In the genomic region with DNA sequence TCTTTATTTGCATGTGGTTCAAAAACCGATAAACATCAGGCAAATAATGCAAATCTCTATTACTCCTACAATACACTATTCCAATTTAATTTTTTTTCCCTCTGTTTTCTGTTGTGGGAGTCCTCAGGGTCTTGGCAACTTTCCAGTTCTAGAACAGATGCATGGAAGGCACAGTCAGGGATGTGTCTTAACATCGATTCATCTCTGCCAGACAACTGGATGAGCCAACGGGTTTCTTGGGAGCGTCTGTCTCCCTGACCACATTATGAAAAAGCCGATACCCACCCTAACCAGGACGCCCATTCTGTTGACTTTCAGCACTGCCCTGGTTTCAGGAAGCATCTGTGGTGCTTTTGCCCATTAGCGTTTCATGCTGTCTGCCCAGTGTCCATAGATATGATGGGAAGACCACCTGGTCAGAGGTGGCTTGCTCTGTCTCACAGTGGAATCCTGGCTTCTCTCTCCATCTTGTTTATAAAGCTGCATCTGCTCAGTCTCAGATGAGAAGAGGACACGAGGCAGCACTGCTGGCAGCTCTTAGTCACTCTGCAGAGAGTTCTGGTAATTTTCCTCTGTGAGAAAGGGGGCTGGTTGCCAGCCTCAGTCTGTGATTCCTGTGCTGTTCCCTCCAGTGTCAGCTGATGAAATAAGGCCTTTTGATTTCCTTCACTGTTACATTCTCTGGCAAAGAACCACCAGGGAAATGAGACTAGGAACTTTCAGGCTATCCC, we compare ENCODE assay signal across 10 cellular contexts. TPM values are rescaled to one million over a fixed set of nuclear protein-coding genes. Genes with fewer than 3 reads are reported as not detected.
DNase-seq lines count a peak whose midpoint lies in the region; ATAC-seq and TF ChIP-seq lines count a peak whose summit lies in the region.
"Had no signal": no experiment of that assay in that cellular context is flagged by ENCODE, and none has a peak within 500 bp of the region (broad histone marks: within the 10 kb centered on the region; RNA-seq: fewer than 3 reads in every experiment).

No MANE protein-coding gene starts in this region.

- DNase-seq in LHCN-M2 (ENCODE audit: low read depth) (peak; percentile 92), cardiac fibroblast (ENCODE audit: low read depth in 2 of 2) (peak; percentile 94 to 97), stromal cell of bone marrow (ENCODE audit: low read depth) (peak; percentile 96), NCI-H146 treated with DMSO at 0.1 percent for 48 hours (lab: John Stamatoyannopoulos, UW; ENCODE audit: unreplicated experiment) (no peak), T-helper 9 cell (no peak), NCI-H187 treated with DMSO at 0.1 percent for 48 hours (lab: John Stamatoyannopoulos, UW) (no peak)
- DNase-seq: effector CD8-positive, alpha-beta T cell had no signal

- no peak for ATAC-seq in HG02763 (IDR thresholded peaks at IDR 0.05; ENCODE audit: unreplicated experiment)

- H3K27me3 ChIP-seq in layer of hippocampus (ENCODE audit: control insufficient read depth, insufficient read depth, low read length), result no peaks in the 10 kb centered on the region
- H3K27me3 ChIP-seq: SJCRH30 had no signal

- peak overlapping the region in 1 of 2 donors; percentile 2 for H3K4me3 ChIP-seq in cardiac fibroblast (replicated peaks in 1 of 2; ENCODE audit: low read depth in 2 of 2, low read length in 2 of 2)
- H3K4me3 ChIP-seq: SJCRH30 had no signal

- TF ChIP-seq CTCF in cardiac fibroblast (IDR thresholded peaks at IDR 0.05; ENCODE audit: low read depth, low read length), result no peak

- H3K27ac ChIP-seq in layer of hippocampus (ENCODE audit: low read depth, low read length), result peak overlapping the region; percentile 94
- H3K27ac ChIP-seq: SJCRH30 had no signal

RNA-seq across cellular contexts. Expression of a gene that starts 57.9 kb away (rescaled TPM):
- total RNA-seq in LHCN-M2 (2014; rRNA removed), result 4.0 and 6.3 TPM in 2 replicates
- polyA plus RNA-seq in LHCN-M2 (2012), result 8.3 TPM

Comparison
In these comparisons a context has a peak if more than half of its experiments do, and no peak if none do; other contexts are left out.
1. DNase-seq: peak in LHCN-M2 (single experiment), cardiac fibroblast (2 of 2) and stromal cell of bone marrow (single experiment); none in NCI-H146 treated with DMSO at 0.1 percent for 48 hours (single experiment), T-helper 9 cell (single experiment) and NCI-H187 treated with DMSO at 0.1 percent for 48 hours (single experiment).